30 cellular contexts compared by ENCODE assay signal in the genomic region with DNA sequence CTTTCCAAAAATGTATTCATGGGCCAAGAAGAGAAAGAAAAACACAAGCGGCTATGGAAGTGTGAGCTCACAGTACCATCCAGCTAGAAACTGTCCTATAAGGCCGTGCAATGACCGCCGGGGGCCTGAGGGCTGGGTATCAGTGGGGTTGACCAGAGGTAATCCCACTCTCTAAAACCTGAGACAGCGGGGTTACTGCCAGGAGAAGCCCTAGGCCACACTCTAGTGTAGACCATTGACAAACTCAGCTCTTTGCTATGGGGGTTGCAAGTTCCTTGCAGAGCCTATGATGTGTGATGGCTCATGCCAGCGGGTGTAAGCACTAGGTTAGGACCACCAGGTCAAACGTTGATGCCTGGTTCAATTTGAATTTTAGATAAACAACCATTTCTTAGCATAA. TPM values are rescaled to one million over a fixed set of nuclear protein-coding genes. Genes with fewer than 3 reads are reported as not detected.
"Had no signal": no experiment of that assay in that cellular context is flagged by ENCODE, and none has a peak within 500 bp of the region (broad histone marks: within the 10 kb centered on the region; RNA-seq: fewer than 3 reads in every experiment).

No MANE protein-coding gene starts in this region.

- H3K4me3 ChIP-seq: colonic mucosa, esophagus squamous epithelium, heart right ventricle, lower lobe of right lung, pancreas, right lobe of liver, thoracic aorta, tibial nerve, vagina had no signal

- H3K27me3 ChIP-seq: colonic mucosa, esophagus squamous epithelium, heart right ventricle, neutrophil, pancreas, right lobe of liver, tibial nerve, vagina had no signal

- H3K27ac Mint-ChIP-seq: dendritic cell treated with granulocyte-macrophage colony-stimulating factor and Interleukin-4, amounts not matched to agents 40 ng/mL and 50 ng/mL, for 4 days; naive thymus-derived CD8-positive, alpha-beta T cell; stimulated activated naive CD8-positive, alpha-beta T cell treated with anti-CD3 and anti-CD28 coated beads, Interleukin-15, amount 100 ng/mL, for 72 hours had no signal

- H3K27me3 Mint-ChIP-seq: dendritic cell treated with granulocyte-macrophage colony-stimulating factor and Interleukin-4, amounts not matched to agents 40 ng/mL and 50 ng/mL, for 4 days; progenitor cell of endocrine pancreas; stimulated activated naive CD8-positive, alpha-beta T cell treated with anti-CD3 and anti-CD28 coated beads, Interleukin-15, amount 100 ng/mL, for 72 hours had no signal

- DNase-seq: colonic mucosa; effector memory CD4-positive, alpha-beta T cell; erythroblast; esophagus squamous epithelium; foreskin melanocyte; glutamatergic neuron; heart right ventricle; hippocampal formation; kidney glomerular epithelial cell; left colon; left ventricle myocardium superior; lower lobe of right lung; naive thymus-derived CD8-positive, alpha-beta T cell; pancreas; small intestine; stimulated activated CD4-positive, alpha-beta T cell treated with anti-CD3 and anti-CD28 coated beads, Interleukin-12 subunit alpha, Interleukin-12 subunit beta, amount 100 ng/mL, for 4 hours; stimulated activated CD4-positive, alpha-beta T cell treated with anti-CD3 and anti-CD28 coated beads, Interleukin-1b, Interleukin-23, amount 100 ng/mL, for 48 hours; stimulated activated CD4-positive, alpha-beta T cell treated with anti-CD3 and anti-CD28 coated beads, Interleukin-4, amount 100 ng/mL, for 1 hour; stimulated activated CD8-positive, alpha-beta memory T cell treated with anti-CD3 and anti-CD28 coated beads, Interleukin-4, amount 100 ng/mL, for 48 hours; stimulated activated naive CD4-positive, alpha-beta T cell; stimulated activated naive CD8-positive, alpha-beta T cell treated with anti-CD3 and anti-CD28 coated beads, Interleukin-15, amount 100 ng/mL, for 72 hours had no signal

- H3K27ac ChIP-seq: colonic mucosa, esophagus squamous epithelium, heart right ventricle, lower lobe of right lung, neutrophil, pancreas, right lobe of liver, thoracic aorta, tibial nerve, vagina had no signal

- H3K36me3 Mint-ChIP-seq: naive thymus-derived CD8-positive, alpha-beta T cell had no signal

- H3K9me3 ChIP-seq: colonic mucosa, esophagus squamous epithelium, heart right ventricle, lower lobe of right lung, neutrophil, pancreas, right lobe of liver, thoracic aorta, tibial nerve, vagina had no signal

- H3K4me3 Mint-ChIP-seq: dendritic cell treated with granulocyte-macrophage colony-stimulating factor and Interleukin-4, amounts not matched to agents 40 ng/mL and 50 ng/mL, for 4 days; naive thymus-derived CD8-positive, alpha-beta T cell; neural crest cell; stimulated activated naive CD8-positive, alpha-beta T cell treated with anti-CD3 and anti-CD28 coated beads, Interleukin-15, amount 100 ng/mL, for 72 hours had no signal

- H3K36me3 ChIP-seq: colonic mucosa, esophagus squamous epithelium, heart right ventricle, lower lobe of right lung, neutrophil, pancreas, right lobe of liver, thoracic aorta, tibial nerve, vagina had no signal

- H3K9me3 Mint-ChIP-seq: dendritic cell treated with granulocyte-macrophage colony-stimulating factor and Interleukin-4, amounts not matched to agents 40 ng/mL and 50 ng/mL, for 4 days; neural crest cell; stimulated activated naive CD8-positive, alpha-beta T cell treated with anti-CD3 and anti-CD28 coated beads, Interleukin-15, amount 100 ng/mL, for 72 hours had no signal

- ATAC-seq: heart right ventricle; left colon; left ventricle myocardium superior; lower lobe of right lung; naive thymus-derived CD8-positive, alpha-beta T cell; pancreas; right lobe of liver; stimulated activated naive CD8-positive, alpha-beta T cell treated with anti-CD3 and anti-CD28 coated beads, Interleukin-15, amount 100 ng/mL, for 72 hours had no signal

RNA-seq across cellular contexts. Expression of a gene that starts 25.9 kb away (rescaled TPM):
- total RNA-seq: myocyte; naive thymus-derived CD8-positive, alpha-beta T cell had no signal
- polyA plus RNA-seq: naive thymus-derived CD8-positive, alpha-beta T cell had no signal
